8 cellular contexts compared by ENCODE assay signal in the genomic region with DNA sequence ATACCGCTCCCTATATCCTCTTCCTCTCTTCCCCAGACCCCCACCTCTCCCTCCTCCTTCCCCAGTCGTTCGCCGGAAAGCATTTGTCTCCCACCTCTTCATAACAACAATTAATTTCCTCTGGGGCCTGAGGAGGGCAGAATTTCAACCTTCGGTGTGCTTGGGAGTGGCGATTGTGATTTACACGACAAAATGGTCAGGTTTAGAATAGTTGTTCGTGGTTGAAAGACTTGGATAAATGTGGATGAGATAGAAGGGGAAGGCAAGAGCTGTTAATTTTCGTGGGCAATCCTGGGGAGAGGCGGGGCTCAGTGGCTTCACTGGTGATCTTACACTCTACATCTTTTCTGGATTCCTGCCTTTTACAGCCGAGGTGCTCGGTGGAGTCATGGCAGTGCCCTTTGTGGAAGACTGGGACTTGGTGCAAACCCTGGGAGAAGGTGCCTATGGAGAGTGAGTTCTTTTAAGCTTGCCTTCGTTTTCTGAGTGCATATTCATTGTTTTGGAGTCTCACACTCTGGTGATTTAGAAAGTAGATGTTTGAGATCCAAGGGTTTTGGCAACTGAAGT. TPM values are rescaled to one million over a fixed set of nuclear protein-coding genes. Genes with fewer than 3 reads are reported as not detected.
DNase-seq lines count a peak whose midpoint lies in the region; ATAC-seq and TF ChIP-seq lines count a peak whose summit lies in the region.

No MANE protein-coding gene starts in this region.

- H3K27ac ChIP-seq in adrenal gland (peak overlapping the region in 1 of 5 donors; percentile 88), spleen (peak overlapping the region in 5 of 8 donors; percentile 88 to 98 (median 95))

- H3K4me3 ChIP-seq in adrenal gland (peak overlapping the region in 3 of 4 donors; percentile 13 to 55 (median 38)), iPS-18c (ENCODE audit: insufficient read depth, low read depth, low read length) (peak overlapping the region; percentile 91), spleen (peak overlapping the region; percentile 52 to 88 (median 76))

- peak; percentile 7 for DNase-seq in stimulated activated CD4-positive, alpha-beta T cell treated with anti-CD3 and anti-CD28 coated beads, Interleukin-12 subunit alpha, Interleukin-12 subunit beta, amount 100 ng/mL, for 4 hours
- DNase-seq in stimulated activated CD4-positive, alpha-beta T cell treated with anti-CD3 and anti-CD28 coated beads, Interleukin-15, amount 100 ng/mL, for 24 hours: no peak
- DNase-seq in NCI-H1930 (lab: John Stamatoyannopoulos, UW) (peak; percentile 62 to 67), adrenal gland (peak in 1 of 7 donors; percentile 13), spleen (no peak), NCI-H774 (lab: John Stamatoyannopoulos, UW) (no peak)

- peaks cover 0 to 5% of the 10 kb centered on the region in 2 donors for H3K36me3 ChIP-seq in adrenal gland (replicated peaks in 1 of 2)
- peaks cover 0 to 24% (median 6%) of the 10 kb centered on the region in 6 donors for H3K36me3 ChIP-seq in spleen

- ATAC-seq in HG02610 (IDR thresholded peaks at IDR 0.05; ENCODE audit: unreplicated experiment): peak; percentile 25

- no peaks in the 10 kb centered on the region for H3K9me3 ChIP-seq in adrenal gland (replicated peaks in 1 of 3)
- H3K9me3 ChIP-seq in iPS-18c (ENCODE audit: control insufficient read depth, insufficient read depth, low read length): no peaks in the 10 kb centered on the region
- no peaks in the 10 kb centered on the region for H3K9me3 ChIP-seq in spleen

- 0 to 2% (median 0%) methylated on average over 12 to 13 of the region's 13 CpGs for WGBS in adrenal gland, 4 donors
- WGBS in spleen, 5 donors: 0 to 1% (median 1%) methylated on average over 13 of the region's 13 CpGs

- intact Hi-C loops in adrenal gland (cut with DNase I) (loop anchor here (10.0 kb wide), 1 partner anchor 248 kb away; no protein-coding TSS in a partner anchor), spleen (cut with DNase I; ENCODE audit: low total_unique reads) (loop anchor here (10.0 kb wide), 1 partner anchor 248 kb away; no protein-coding TSS in a partner anchor)

- H3K4me1 ChIP-seq in adrenal gland (replicated peaks in 1 of 2) (peaks cover 6 to 18% of the 10 kb centered on the region in 2 donors), spleen (peaks cover 10 to 26% (median 19%) of the 10 kb centered on the region in 6 donors)

- H3K27me3 ChIP-seq in adrenal gland: no peaks in the 10 kb centered on the region
- no peaks in the 10 kb centered on the region for H3K27me3 ChIP-seq in spleen (replicated peaks in 1 of 7)

- TF ChIP-seq POLR2A in adrenal gland (IDR thresholded peaks at IDR 0.05) (no peak), spleen (IDR thresholded peaks at IDR 0.05) (no peak)

- TF ChIP-seq CTCF in adrenal gland (IDR thresholded peaks at IDR 0.05): peak in 1 of 6 experiments; percentile 16
- no peak for TF ChIP-seq CTCF in spleen (IDR thresholded peaks at IDR 0.05 in 8 of 11, conservative IDR thresholded peaks at IDR 0.05 in 3 of 11)

RNA-seq across cellular contexts. Expression of gene CHEK1, which starts 1.5 kb away (rescaled TPM):
- total RNA-seq in adrenal gland: 1 to 10 TPM; 1.2 to 6.2 (median 2.1) TPM
- 1 to 10 TPM in 1 of 3 donors, under 1 TPM in 2; 0.51 to 3.3 (median 0.72) TPM for polyA plus RNA-seq in adrenal gland
- total RNA-seq in spleen: 10 to 100 TPM in 1 of 7 donors, 1 to 10 TPM in 6; 1.9 to 10.3 (median 6.8) TPM
- polyA plus RNA-seq in spleen: 1 to 10 TPM; 1.6 to 5.5 (median 2.9) TPM

RNA-seq across cellular contexts. Expression of gene STT3A, which starts 33.8 kb away (rescaled TPM):
- 100 to 1,000 TPM in 7 of 8 donors, 10 to 100 TPM in 1; 79.2 to 175 (median 120) TPM for total RNA-seq in adrenal gland
- 100 to 1,000 TPM in 1 of 3 donors, 10 to 100 TPM in 2; 28.4 to 208 (median 35.6) TPM for polyA plus RNA-seq in adrenal gland
- total RNA-seq in spleen: 100 to 1,000 TPM in 2 of 7 donors, 10 to 100 TPM in 5; 73.9 to 102 (median 87.7) TPM
- 10 to 100 TPM; 23.0 to 25.2 (median 23.0) TPM for polyA plus RNA-seq in spleen

RNA-seq across cellular contexts. Expression of gene ACRV1, which starts 54.2 kb away (rescaled TPM):
- total RNA-seq in adrenal gland (not detected), spleen (not detected)
- polyA plus RNA-seq in adrenal gland (under 1 TPM in 1 of 3 donors, not detected in 2; 0.16 TPM), spleen (under 1 TPM in 1 of 3 donors, not detected in 2; 0.09 TPM)

RNA-seq across cellular contexts. Expression of gene EI24, which starts 57.2 kb away (rescaled TPM):
- total RNA-seq in adrenal gland (10 to 100 TPM; 39.8 to 55.7 (median 47.5) TPM), spleen (10 to 100 TPM; 31.5 to 71.3 (median 47.9) TPM)
- polyA plus RNA-seq in adrenal gland (10 to 100 TPM; 19.0 to 65.6 (median 23.5) TPM), spleen (10 to 100 TPM; 15.5 to 33.3 (median 19.5) TPM)

Comparison
In these comparisons a context has a peak if more than half of its experiments do, and no peak if none do; other contexts are left out.
1. DNase-seq: peak in stimulated activated CD4-positive, alpha-beta T cell treated with anti-CD3 and anti-CD28 coated beads, Interleukin-12 subunit alpha, Interleukin-12 subunit beta, amount 100 ng/mL, for 4 hours (single experiment) and NCI-H1930 (2 of 2); none in stimulated activated CD4-positive, alpha-beta T cell treated with anti-CD3 and anti-CD28 coated beads, Interleukin-15, amount 100 ng/mL, for 24 hours (single experiment), spleen (single experiment) and NCI-H774 (single experiment).
2. H3K4me3 ChIP-seq: peak in every context shown above with its lines; median percentile 91 in iPS-18c; 76 in spleen; 38 in adrenal gland.